ENCODE assay signal across 8 cellular contexts in genomic region chr19:12778905-12779161, GRCh38. TPM values are rescaled to one million over a fixed set of nuclear protein-coding genes. Genes with fewer than 3 reads are reported as not detected.
DNase-seq lines count a peak whose midpoint lies in the region; ATAC-seq and TF ChIP-seq lines count a peak whose summit lies in the region.

No MANE protein-coding gene starts in this region.

- intact Hi-C loops in activated CD8-positive, alpha-beta T cell treated with anti-CD3 and anti-CD28 coated beads for 36 hours (cut with micrococcal nuclease) = loop anchor here (2.0 kb wide), 1 partner anchor 16 kb away; no protein-coding TSS in a partner anchor
- intact Hi-C loops in right cardiac atrium (cut with DNase I) = loop anchor here in 1 of 4 donors (2.0 kb wide), 1 partner anchor 16 kb away; no protein-coding TSS in a partner anchor
- intact Hi-C loops in spleen (cut with DNase I; ENCODE audit: low total_unique reads) = no loop called here

- whole genome bisulfite sequencing in right cardiac atrium = 33% methylated on average over 6 of the region's 6 CpGs
- WGBS in spleen, 5 donors = 43 to 58% (median 52%) methylated on average over 6 of the region's 6 CpGs

- H3K9me3 ChIP-seq in HEK293 (ENCODE audit: control insufficient read depth, insufficient read depth, low read depth, low read length) (no peaks in the 10 kb centered on the region), right cardiac atrium (ENCODE audit: control insufficient read depth, low read length) (no peaks in the 10 kb centered on the region), spleen (no peaks in the 10 kb centered on the region)

- no peaks in the 10 kb centered on the region for H3K27me3 Mint-ChIP-seq in activated CD8-positive, alpha-beta T cell treated with anti-CD3 and anti-CD28 coated beads for 36 hours

- no peak overlapping the region for H3K4me3 ChIP-seq in HEK293 (ENCODE audit: low read depth, low read length)
- H3K4me3 ChIP-seq in right cardiac atrium (ENCODE audit: low read length) = peak overlapping the region; percentile 59
- peak overlapping the region in 6 of 8 donors; percentile 31 to 79 (median 59) for H3K4me3 ChIP-seq in spleen

- no peaks in the 10 kb centered on the region for H3K36me3 Mint-ChIP-seq in activated CD8-positive, alpha-beta T cell treated with anti-CD3 and anti-CD28 coated beads for 36 hours (ENCODE audit: low read depth)

- H3K27me3 ChIP-seq in right cardiac atrium (ENCODE audit: control insufficient read depth, insufficient read depth) (no peaks in the 10 kb centered on the region), spleen (replicated peaks in 1 of 7) (no peaks in the 10 kb centered on the region)

- H3K4me1 Mint-ChIP-seq in activated CD8-positive, alpha-beta T cell treated with anti-CD3 and anti-CD28 coated beads for 36 hours (ENCODE audit: low read depth) = peaks cover 39% of the 10 kb centered on the region

- H3K4me1 ChIP-seq in HEK293 (ENCODE audit: control insufficient read depth, insufficient read depth, low read length) (peaks cover 6% of the 10 kb centered on the region; the same call in 1 of the 2 replicates), right cardiac atrium (ENCODE audit: control insufficient read depth, insufficient read depth, low read length) (peaks cover 6% of the 10 kb centered on the region), spleen (peaks cover 41 to 84% (median 74%) of the 10 kb centered on the region in 6 donors)

- no peak overlapping the region for H3K27ac ChIP-seq in HEK293 (ENCODE audit: extremely low read depth, low read depth, low read length)
- H3K27ac ChIP-seq in right cardiac atrium (ENCODE audit: low read length) = peak overlapping the region; percentile 65
- peak overlapping the region; percentile 79 to 98 (median 96) for H3K27ac ChIP-seq in spleen

- CTCF ChIA-PET in HEK293 (lab: Yijun Ruan, JAX) = interaction anchor here (0.7 to 11.4 kb wide), 9 partner anchors 13 to 243 kb away, joined by 3 to 234 read pairs (median 5); partner anchors contain the start of genes JUNB, PRDX2 and THSD8
- CTCF ChIA-PET in activated CD8-positive, alpha-beta T cell treated with anti-CD3 and anti-CD28 coated beads for 36 hours (lab: Charles Lee) = interaction anchor here (1.0 to 9.2 kb wide), 8 partner anchors 9 to 68 kb away, joined by 3 to 326 read pairs (median 13); partner anchors contain the start of genes JUNB, PRDX2 and THSD8

- no peak for TF ChIP-seq POLR2A in spleen (IDR thresholded peaks at IDR 0.05)

- POLR2A ChIA-PET in HEK293 (lab: Yijun Ruan, JAX) = interaction anchor here (3.3 kb wide), 1 partner anchor 14 kb away, joined by 42 read pairs; the partner anchor contains the start of gene JUNB
- POLR2A ChIA-PET in activated CD8-positive, alpha-beta T cell treated with anti-CD3 and anti-CD28 coated beads for 36 hours (lab: Charles Lee) = interaction anchor here (0.8 to 3.5 kb wide), 9 partner anchors 10 to 159 kb away, joined by 3 to 58 read pairs (median 7); partner anchors contain the start of genes CALR, JUNB, PRDX2 and THSD8

- TF ChIP-seq CTCF in HEK293 (tag by site-specific recombination; IDR thresholded peaks at IDR 0.05) (no peak), spleen (IDR thresholded peaks at IDR 0.05 in 8 of 11, conservative IDR thresholded peaks at IDR 0.05 in 3 of 11) (no peak)
- TF ChIP-seq CTCF in activated CD8-positive, alpha-beta T cell treated with anti-CD3 and anti-CD28 coated beads for 36 hours (IDR thresholded peaks at IDR 0.05) = no peak

- H3K27ac Mint-ChIP-seq in activated CD8-positive, alpha-beta T cell treated with anti-CD3 and anti-CD28 coated beads for 36 hours = peak overlapping the region; percentile 92

- no peak for ATAC-seq in activated CD8-positive, alpha-beta T cell treated with anti-CD3 and anti-CD28 coated beads for 36 hours
- no peak for ATAC-seq in right cardiac atrium
- ATAC-seq in HG02623 (IDR thresholded peaks at IDR 0.05; ENCODE audit: unreplicated experiment) = no peak
- ATAC-seq in GM18868 (IDR thresholded peaks at IDR 0.05; ENCODE audit: unreplicated experiment) = no peak
- no peak for ATAC-seq in GM18873 (IDR thresholded peaks at IDR 0.05; ENCODE audit: low FRiP score, unreplicated experiment)

- H3K9me3 Mint-ChIP-seq in activated CD8-positive, alpha-beta T cell treated with anti-CD3 and anti-CD28 coated beads for 36 hours = no peaks in the 10 kb centered on the region

- H3K36me3 ChIP-seq in HEK293 (ENCODE audit: control insufficient read depth in 2 of 2, insufficient read depth in 1 of 2, low read length in 2 of 2) (no peaks in the 10 kb centered on the region), spleen (no peaks in the 10 kb centered on the region)

- no peak for DNase-seq in activated CD8-positive, alpha-beta T cell treated with anti-CD3 and anti-CD28 coated beads for 36 hours
- no peak for DNase-seq in right cardiac atrium
- no peak for DNase-seq in spleen
- DNase-seq in NCI-H446 (lab: John Stamatoyannopoulos, UW) = no peak

- peak overlapping the region; percentile 85 for H3K4me3 Mint-ChIP-seq in activated CD8-positive, alpha-beta T cell treated with anti-CD3 and anti-CD28 coated beads for 36 hours

TF ChIP-seq in HEK293, 187 proteins besides CTCF, POLR2A, EP300 and RAD21:
- TF ChIP-seq SCRT1 (tag by site-specific recombination; IDR thresholded peaks at IDR 0.05; ENCODE audit: borderline replicate concordance) (no peak), PRDM10 (tag by site-specific recombination; IDR thresholded peaks at IDR 0.05) (peak; percentile 89), YY1 (tag by site-specific recombination; IDR thresholded peaks at IDR 0.05) (no peak)

RNA-seq across cellular contexts. Expression of gene HOOK2, which starts 3.5 kb away (rescaled TPM):
- total RNA-seq in activated CD8-positive, alpha-beta T cell treated with anti-CD3 and anti-CD28 coated beads for 36 hours = 10 to 100 TPM; 17.3 to 18.4 TPM
- 10 to 100 TPM in 2 of 4 donors, 1 to 10 TPM in 2; 9.3 to 22.9 (median 13.4) TPM for total RNA-seq in right cardiac atrium
- polyA plus RNA-seq in right cardiac atrium = 18.0 TPM
- 10 to 100 TPM; 14.8 to 27.4 (median 25.2) TPM for total RNA-seq in spleen
- polyA plus RNA-seq in spleen = 10 to 100 TPM in 2 of 3 donors, 1 to 10 TPM in 1; 7.1 to 24.3 (median 20.5) TPM

RNA-seq across cellular contexts. Expression of gene JUNB, which starts 12.5 kb away (rescaled TPM):
- 100 to 1,000 TPM; 292 to 299 TPM for total RNA-seq in activated CD8-positive, alpha-beta T cell treated with anti-CD3 and anti-CD28 coated beads for 36 hours
- 100 to 1,000 TPM in 1 of 4 donors, 10 to 100 TPM in 3; 29.9 to 209 (median 51.9) TPM for total RNA-seq in right cardiac atrium
- 156 TPM for polyA plus RNA-seq in right cardiac atrium
- 100 to 1,000 TPM; 102 to 363 (median 189) TPM for total RNA-seq in spleen
- 100 to 1,000 TPM in 1 of 3 donors, 10 to 100 TPM in 2; 57.5 to 118 (median 64.0) TPM for polyA plus RNA-seq in spleen

RNA-seq across cellular contexts. Expression of gene PRDX2, which starts 22.8 kb away (rescaled TPM):
- total RNA-seq in activated CD8-positive, alpha-beta T cell treated with anti-CD3 and anti-CD28 coated beads for 36 hours = 100 to 1,000 TPM; 251 to 262 TPM
- total RNA-seq in right cardiac atrium = 100 to 1,000 TPM; 595 to 772 (median 666) TPM
- 834 TPM for polyA plus RNA-seq in right cardiac atrium
- 100 to 1,000 TPM in 6 of 7 donors, 10 to 100 TPM in 1; 97.9 to 203 (median 140) TPM for total RNA-seq in spleen
- 100 to 1,000 TPM in 2 of 3 donors, 10 to 100 TPM in 1; 78.3 to 123 (median 108) TPM for polyA plus RNA-seq in spleen

RNA-seq across cellular contexts. Expression of gene THSD8, which starts 23.0 kb away (rescaled TPM):
- 10 to 100 TPM; 31.1 to 36.2 TPM for total RNA-seq in activated CD8-positive, alpha-beta T cell treated with anti-CD3 and anti-CD28 coated beads for 36 hours
- total RNA-seq in right cardiac atrium = 1 to 10 TPM; 2.2 to 3.6 (median 3.0) TPM
- 2.5 TPM for polyA plus RNA-seq in right cardiac atrium
- 1 to 10 TPM in 4 of 7 donors, not detected in 3; 1.1 to 4.8 (median 3.4) TPM for total RNA-seq in spleen
- polyA plus RNA-seq in spleen = 1 to 10 TPM; 5.2 to 9.1 (median 5.7) TPM

RNA-seq across cellular contexts. Expression of gene BEST2, which starts 27.2 kb away (rescaled TPM):
- total RNA-seq in activated CD8-positive, alpha-beta T cell treated with anti-CD3 and anti-CD28 coated beads for 36 hours = not detected
- total RNA-seq in right cardiac atrium = not detected
- polyA plus RNA-seq in right cardiac atrium = not detected
- not detected for total RNA-seq in spleen
- not detected for polyA plus RNA-seq in spleen
